1 cellular context compared by ENCODE assay signal in the genomic region with DNA sequence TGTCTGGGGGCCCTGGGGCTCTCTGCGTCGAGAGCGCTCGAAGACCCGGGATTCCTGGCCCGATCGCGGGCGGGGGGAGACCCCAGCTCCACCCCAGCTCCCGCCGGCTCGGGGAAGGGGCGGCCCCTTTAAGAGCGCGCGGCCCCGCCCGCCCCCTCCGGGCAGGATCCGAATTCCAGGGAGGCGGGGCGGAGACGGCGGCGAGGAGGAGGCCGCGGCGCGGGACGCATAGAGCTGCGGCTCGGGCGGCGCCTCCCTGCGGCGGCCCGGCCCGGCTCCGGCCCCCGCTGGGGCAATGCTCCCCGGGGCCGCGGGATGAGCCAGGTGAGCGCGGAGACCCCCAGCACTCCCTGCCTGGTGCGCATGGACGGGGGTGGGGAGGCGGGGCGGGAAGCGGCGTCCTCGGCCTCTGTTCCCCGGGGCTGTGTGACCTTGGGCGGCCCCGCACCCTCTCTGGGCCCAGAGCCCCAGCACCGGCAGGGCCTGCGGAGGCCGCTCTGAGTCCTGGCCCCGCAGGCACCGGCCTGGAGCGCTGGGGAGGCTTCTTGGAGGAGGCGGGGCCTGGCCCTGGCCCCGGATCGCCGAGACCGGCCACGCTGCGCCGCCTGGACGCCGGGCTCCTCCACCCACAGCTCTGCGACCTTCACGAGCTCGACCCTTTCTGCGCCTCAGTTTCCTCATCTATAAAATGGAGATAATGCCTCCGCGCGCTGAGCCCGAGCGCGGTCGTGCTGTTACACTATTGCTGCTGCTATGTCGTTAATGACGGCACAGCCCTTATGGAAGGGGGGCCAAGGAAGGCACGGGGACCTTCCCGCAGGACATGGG.
A peak's percentile ranks its signal among the peaks of the same experiment; 100 is the strongest.
TF ChIP-seq lines count a peak whose summit lies in the region.

No MANE protein-coding gene starts in this region.

TF ChIP-seq in SK-N-SH, 30 proteins besides CTCF, POLR2A, EP300 and RAD21 (continued from another document):
- no peak for TF ChIP-seq ZBTB33 (IDR thresholded peaks at IDR 0.05; ENCODE audit: borderline replicate concordance, low read depth)
- TF ChIP-seq SIN3A (IDR thresholded peaks at IDR 0.05; ENCODE audit: borderline replicate concordance, low read depth, low read length) = 0 out of 2 replicates have a peak, but pooled peaks have one; percentile 27
- peak; percentile 32 for TF ChIP-seq TAF1 (IDR thresholded peaks at IDR 0.05; ENCODE audit: borderline replicate concordance, low read depth, low read length)
- no peak for TF ChIP-seq NFIC (IDR thresholded peaks at IDR 0.05; ENCODE audit: borderline replicate concordance)
TF ChIP-seq in SK-N-SH: peak in this region for 4.
